Comparison of ENCODE assay signal across 23 cellular contexts in genomic region chr2:218998414-218999002, GRCh38. TPM values are rescaled to one million over a fixed set of nuclear protein-coding genes. Genes with fewer than 3 reads are reported as not detected.
DNase-seq lines count a peak whose midpoint lies in the region; ATAC-seq, FAIRE-seq and TF ChIP-seq lines count a peak whose summit lies in the region.
"Had no signal": no experiment of that assay in that cellular context is flagged by ENCODE, and none has a peak within 500 bp of the region (broad histone marks: within the 10 kb centered on the region; RNA-seq: fewer than 3 reads in every experiment).

No MANE protein-coding gene starts in this region.

- H3K4me3 ChIP-seq in MG63 (no peak overlapping the region), K562 (no peak overlapping the region)
- H3K4me3 ChIP-seq: cardiac muscle cell, esophagus muscularis mucosa, tibial nerve had no signal

- TF ChIP-seq POLR2A in K562 (conservative IDR thresholded peaks at IDR 0.05) = no peak

- POLR2A ChIA-PET in K562 (lab: Yijun Ruan, JAX) = no interaction called here

- BruUV-seq in K562 (replicated peaks; lab: Mats Ljungman, UMichigan) = no TSS peak

- no peaks in the 10 kb centered on the region for H3K9me1 ChIP-seq in K562 (ENCODE audit: control insufficient read depth, insufficient read depth, low read length)

- H3K4me1 ChIP-seq in K562 (replicated peaks in 1 of 2; ENCODE audit: control insufficient read depth in 2 of 2, insufficient read depth in 2 of 2, low read length in 2 of 2) = peaks cover 12 to 44% of the 10 kb centered on the region in 2 experiments

- no peak for TF ChIP-seq RAD21 in K562 (CRISPR knock-in tag; conservative IDR thresholded peaks at IDR 0.05 in 1 of 2, IDR thresholded peaks at IDR 0.05 in 1 of 2)

- no peak overlapping the region for H3K9ac ChIP-seq in K562 (ENCODE audit: insufficient read depth in 1 of 2, low read depth in 2 of 2, low read length in 2 of 2)

- in situ Hi-C loops in K562 (cut with MboI) = no loop called here

- no peaks in the 10 kb centered on the region for H3K9me3 ChIP-seq in MG63
- no peaks in the 10 kb centered on the region for H3K9me3 ChIP-seq in K562 (replicated peaks; ENCODE audit: control insufficient read depth, insufficient read depth, low read depth, low read length)
- H3K9me3 ChIP-seq: esophagus muscularis mucosa, tibial nerve had no signal

- ATAC-seq in K562 = no peak
- ATAC-seq in GM21447 (IDR thresholded peaks at IDR 0.05; ENCODE audit: unreplicated experiment) = no peak
- ATAC-seq: activated CD8-positive, alpha-beta T cell treated with anti-CD3 and anti-CD28 coated beads for 36 hours; left ventricle myocardium superior; right cardiac atrium; stimulated activated naive CD8-positive, alpha-beta T cell treated with anti-CD3 and anti-CD28 coated beads, Interleukin-15, Interleukin-2, amounts not matched to agents 100 U/mL and 50 U/mL, for 24 hours had no signal

- no peak for TF ChIP-seq CTCF in K562 (IDR thresholded peaks at IDR 0.05 in 2 of 3, conservative IDR thresholded peaks at IDR 0.05 in 1 of 3; ENCODE audit: insufficient read depth in 2 of 3, low read depth in 1 of 3, low read length in 3 of 3)

- no peak for TF ChIP-seq EP300 in K562 (IDR thresholded peaks at IDR 0.05; ENCODE audit: low read length)

- H3K79me2 ChIP-seq in K562 (ENCODE audit: control insufficient read depth, insufficient read depth, low read length) = no peaks in the 10 kb centered on the region

- no peak overlapping the region for H2AFZ ChIP-seq in K562 (ENCODE audit: low read depth, low read length)

- H3K27me3 ChIP-seq in MG63 (peaks cover under 1% of the 10 kb centered on the region; the same call in 1 of the 2 replicates), K562 (ENCODE audit: control insufficient read depth in 2 of 2, insufficient read depth in 2 of 2, low read length in 2 of 2) (peaks cover 0 to 34% of the 10 kb centered on the region in 2 experiments; a peak in 3 of 5 replicates)

- DNase-seq in NCI-H345 (lab: John Stamatoyannopoulos, UW) (peak; percentile 37), NCI-H345 treated with DMSO at 0.1 percent for 48 hours (lab: John Stamatoyannopoulos, UW; ENCODE audit: unreplicated experiment) (no peak), MG63 (peak; percentile 88), K562 (ENCODE audit: extremely low read depth in 1 of 4, low spot score in 3 of 4) (no peak), retina (peak; percentile 22), inferior parietal cortex (ENCODE audit: extremely low spot score) (no peak)
- no peak for DNase-seq in stimulated activated CD4-positive, alpha-beta T cell treated with anti-CD3 and anti-CD28 coated beads, Interleukin-2, amount 100 ng/mL, for 48 hours
- DNase-seq: activated B cell treated with CpG ODN at 0.5 μM for 24 hours; activated CD8-positive, alpha-beta T cell treated with anti-CD3 and anti-CD28 coated beads for 36 hours; activated T-cell treated with anti-CD3 and anti-CD28 coated beads, Interleukin-2, amount 50 U/mL, for 48 hours; CD8-positive, alpha-beta memory T cell; EL; left ventricle myocardium superior; right cardiac atrium; Right ventricle myocardium superior; stimulated activated naive CD8-positive, alpha-beta T cell treated with anti-CD3 and anti-CD28 coated beads, Interleukin-15, Interleukin-2, amounts not matched to agents 100 U/mL and 50 U/mL, for 24 hours had no signal

- 36% methylated on average over 5 of the region's 12 CpGs for WGBS in K562 (ENCODE audit: insufficient coverage, low coverage, missing lambda C conversion rate)

- intact Hi-C loops in K562 (cut with micrococcal nuclease) = no loop called here

- no peak overlapping the region; the same call in 1 of the 2 replicates for H3K4me2 ChIP-seq in K562 (ENCODE audit: insufficient read depth, low read length)

- H3K36me3 ChIP-seq in MG63 = no peaks in the 10 kb centered on the region
- no peaks in the 10 kb centered on the region for H3K36me3 ChIP-seq in K562 (ENCODE audit: control insufficient read depth, insufficient read depth, low read length)
- H3K36me3 ChIP-seq: cardiac muscle cell, esophagus muscularis mucosa, tibial nerve had no signal

- CTCF ChIA-PET in K562 (lab: Yijun Ruan, JAX; ENCODE audit: low intra/inter-chr PET ratio) = interaction anchor here (0.5 to 0.6 kb wide), 3 partner anchors 23 to 139 kb away, joined by 3 read pairs; partner anchors contain the start of gene WNT6

- H3K27ac ChIP-seq in K562 (ENCODE audit: extremely low read depth, low read depth, low read length) = no peak overlapping the region
- H3K27ac ChIP-seq: cardiac muscle cell, esophagus muscularis mucosa, tibial nerve had no signal

- no peak for FAIRE-seq in K562 (lab: Jason Lieb, UNC)

- H4K20me1 ChIP-seq in K562 (replicated peaks; ENCODE audit: control insufficient read depth, insufficient read depth, low read length) = no peaks in the 10 kb centered on the region

RNA-seq across cellular contexts. Expression of gene CRYBA2, which starts 5.3 kb away (rescaled TPM):
- total RNA-seq in MG63 (2014; rRNA removed; shearing (Covaris generic); ENCODE audit: low replicate concordance) = not detected in 2 replicates
- 1.6 TPM in 1 of 2 replicates, not detected in the other for total RNA-seq in K562 (2011; cell fraction: chromatin; rRNA removed; ENCODE audit: low replicate concordance)
- total RNA-seq in K562 (2011; cell fraction: nucleolus; rRNA removed) = 1.0 TPM in 1 of 2 replicates, not detected in the other
- 0.81 TPM in 1 of 2 replicates, not detected in the other for total RNA-seq in K562 (2011; cell fraction: nucleoplasm; rRNA removed)
- 0.73 TPM in 1 of 2 replicates, not detected in the other for total RNA-seq in K562 (2014; rRNA removed)
- not detected in 2 replicates for total RNA-seq in K562 (2014; rRNA removed; fragmentation: Illumina TruSeq; extraction: Trizol)
- total RNA-seq in K562 (2015; rRNA removed; fragmentation: Illumina TruSeq; extraction: Trizol) = 0.72 and 0.75 TPM in 2 replicates
- 0.51 and 0.81 TPM in 2 replicates for total RNA-seq in K562 (2021)
- polyA plus RNA-seq in K562 (2011; rRNA removed) = 0.23 and 1.8 TPM in 2 replicates
- 0.62 and 9.2 TPM in 2 replicates for polyA plus RNA-seq in K562 (2011; cell fraction: cytosol; rRNA removed)
- 1.7 and 14.2 TPM in 2 replicates for polyA plus RNA-seq in K562 (2011; cell fraction: nucleus; rRNA removed)
- 0.75 and 1.6 TPM in 2 replicates for polyA plus RNA-seq in K562 (2012)
- polyA plus RNA-seq in K562 (2014; fragmentation: Illumina TruSeq; extraction: Trizol) = not detected in 2 replicates
- polyA plus RNA-seq in K562 (2014; fragmentation: Nextera tagmentation; extraction: Ambion mirVana) = under 1 TPM in 1 of 2 experiments, not detected in 1; 0.11 TPM
- polyA plus RNA-seq in K562 (2014; rRNA removed) = not detected in 2 replicates
- polyA minus RNA-seq in K562 (2011; rRNA and poly(A)+ RNA removed) = 0.91 TPM in 1 of 2 replicates, not detected in the other
- 2.6 TPM in 1 of 2 replicates, not detected in the other for polyA minus RNA-seq in K562 (2011; cell fraction: cytosol; rRNA and poly(A)+ RNA removed)
- 0.67 TPM in 1 of 2 replicates, not detected in the other for polyA minus RNA-seq in K562 (2011; cell fraction: nucleus; rRNA and poly(A)+ RNA removed)
- total RNA-seq: activated B cell treated with CpG ODN at 0.5 μM for 24 hours; activated CD8-positive, alpha-beta T cell treated with anti-CD3 and anti-CD28 coated beads for 36 hours; cardiac muscle cell; CD8-positive, alpha-beta memory T cell; esophagus muscularis mucosa; H7; left ventricle myocardium superior; mucosa of gallbladder; right cardiac atrium; Right ventricle myocardium superior; tibial nerve had no signal
- polyA plus RNA-seq: cardiac muscle cell; CD8-positive, alpha-beta memory T cell; right cardiac atrium had no signal

RNA-seq across cellular contexts. Expression of gene FEV, which starts 13.5 kb away (rescaled TPM):
- not detected in 2 replicates for total RNA-seq in MG63 (2014; rRNA removed; shearing (Covaris generic); ENCODE audit: low replicate concordance)
- total RNA-seq in K562 (2011; cell fraction: chromatin; rRNA removed; ENCODE audit: low replicate concordance) = 0.51 TPM in 1 of 2 replicates, not detected in the other
- 0.17 TPM in 1 of 2 replicates, not detected in the other for total RNA-seq in K562 (2011; cell fraction: nucleolus; rRNA removed)
- total RNA-seq in K562 (2011; cell fraction: nucleoplasm; rRNA removed) = 0.38 TPM in 1 of 2 replicates, not detected in the other
- total RNA-seq in K562 (2014; rRNA removed) (0.45 and 0.57 TPM in 2 replicates), K562 (2014; rRNA removed; fragmentation: Illumina TruSeq; extraction: Trizol) (0.29 TPM in 1 of 2 replicates, not detected in the other), K562 (2015; rRNA removed; fragmentation: Illumina TruSeq; extraction: Trizol) (0.36 and 0.49 TPM in 2 replicates), K562 (2021) (1.6 and 2.4 TPM in 2 replicates)
- polyA plus RNA-seq in K562 (2011; rRNA removed) (1.1 TPM in 2 replicates), K562 (2014; fragmentation: Illumina TruSeq; extraction: Trizol) (0.79 and 0.83 TPM in 2 replicates), K562 (2014; fragmentation: Nextera tagmentation; extraction: Ambion mirVana) (under 1 TPM; 0.08 to 0.14 TPM), K562 (2014; rRNA removed) (0.78 and 1.7 TPM in 2 replicates)
- 1.0 and 5.2 TPM in 2 replicates for polyA plus RNA-seq in K562 (2011; cell fraction: cytosol; rRNA removed)
- 1.5 and 5.2 TPM in 2 replicates for polyA plus RNA-seq in K562 (2011; cell fraction: nucleus; rRNA removed)
- polyA plus RNA-seq in K562 (2012) = 5.2 and 7.5 TPM in 2 replicates
- polyA minus RNA-seq in K562 (2011; rRNA and poly(A)+ RNA removed) = 0.27 and 0.81 TPM in 2 replicates
- polyA minus RNA-seq in K562 (2011; cell fraction: cytosol; rRNA and poly(A)+ RNA removed) = 2.3 and 4.0 TPM in 2 replicates
- 0.33 and 0.94 TPM in 2 replicates for polyA minus RNA-seq in K562 (2011; cell fraction: nucleus; rRNA and poly(A)+ RNA removed)
- total RNA-seq: activated B cell treated with CpG ODN at 0.5 μM for 24 hours; activated CD8-positive, alpha-beta T cell treated with anti-CD3 and anti-CD28 coated beads for 36 hours; cardiac muscle cell; CD8-positive, alpha-beta memory T cell; esophagus muscularis mucosa; H7; left ventricle myocardium superior; M059J; mucosa of gallbladder; right cardiac atrium; Right ventricle myocardium superior; tibial nerve had no signal
- polyA plus RNA-seq: cardiac muscle cell; CD8-positive, alpha-beta memory T cell; right cardiac atrium had no signal

RNA-seq across cellular contexts. Expression of gene CDK5R2, which starts 39.0 kb away (rescaled TPM):
- total RNA-seq in MG63 (2014; rRNA removed; shearing (Covaris generic); ENCODE audit: low replicate concordance) = not detected in 2 replicates
- total RNA-seq in K562 (2011; cell fraction: chromatin; rRNA removed; ENCODE audit: low replicate concordance) = 0.12 TPM in 1 of 2 replicates, not detected in the other
- total RNA-seq in K562 (2011; cell fraction: nucleolus; rRNA removed) = not detected in 2 replicates
- total RNA-seq in K562 (2011; cell fraction: nucleoplasm; rRNA removed) = 0.22 and 0.38 TPM in 2 replicates
- total RNA-seq in K562 (2014; rRNA removed) (not detected in 2 replicates), K562 (2014; rRNA removed; fragmentation: Illumina TruSeq; extraction: Trizol) (not detected in 2 replicates), K562 (2015; rRNA removed; fragmentation: Illumina TruSeq; extraction: Trizol) (not detected in 2 replicates), K562 (2021) (0.09 TPM in 1 of 2 replicates, not detected in the other)
- polyA plus RNA-seq in K562 (2011; rRNA removed) (not detected in 2 replicates), K562 (2014; fragmentation: Illumina TruSeq; extraction: Trizol) (not detected in 2 replicates), K562 (2014; fragmentation: Nextera tagmentation; extraction: Ambion mirVana) (not detected), K562 (2014; rRNA removed) (not detected in 2 replicates)
- 0.03 and 0.04 TPM in 2 replicates for polyA plus RNA-seq in K562 (2011; cell fraction: cytosol; rRNA removed)
- 0.08 and 0.17 TPM in 2 replicates for polyA plus RNA-seq in K562 (2011; cell fraction: nucleus; rRNA removed)
- 0.03 and 0.08 TPM in 2 replicates for polyA plus RNA-seq in K562 (2012)
- polyA minus RNA-seq in K562 (2011; rRNA and poly(A)+ RNA removed) = 0.09 and 0.11 TPM in 2 replicates
- not detected in 2 replicates for polyA minus RNA-seq in K562 (2011; cell fraction: cytosol; rRNA and poly(A)+ RNA removed)
- polyA minus RNA-seq in K562 (2011; cell fraction: nucleus; rRNA and poly(A)+ RNA removed) = 0.13 and 0.22 TPM in 2 replicates
- total RNA-seq: activated B cell treated with CpG ODN at 0.5 μM for 24 hours; activated CD8-positive, alpha-beta T cell treated with anti-CD3 and anti-CD28 coated beads for 36 hours; CD8-positive, alpha-beta memory T cell; left ventricle myocardium superior; right cardiac atrium; Right ventricle myocardium superior; tibial nerve had no signal
- polyA plus RNA-seq: CD8-positive, alpha-beta memory T cell had no signal

RNA-seq across cellular contexts. Expression of gene CFAP65, which starts 42.8 kb away (rescaled TPM):
- 0.03 TPM in 1 of 2 replicates, not detected in the other for total RNA-seq in MG63 (2014; rRNA removed; shearing (Covaris generic); ENCODE audit: low replicate concordance)
- 0.25 TPM in 1 of 2 replicates, not detected in the other for total RNA-seq in K562 (2011; cell fraction: chromatin; rRNA removed; ENCODE audit: low replicate concordance)
- not detected in 2 replicates for total RNA-seq in K562 (2011; cell fraction: nucleolus; rRNA removed)
- total RNA-seq in K562 (2011; cell fraction: nucleoplasm; rRNA removed) = not detected in 2 replicates
- total RNA-seq in K562 (2014; rRNA removed) = not detected in 2 replicates
- not detected in 2 replicates for total RNA-seq in K562 (2014; rRNA removed; fragmentation: Illumina TruSeq; extraction: Trizol)
- not detected in 2 replicates for total RNA-seq in K562 (2015; rRNA removed; fragmentation: Illumina TruSeq; extraction: Trizol)
- total RNA-seq in K562 (2021) = not detected in 2 replicates
- polyA plus RNA-seq in K562 (2011; rRNA removed) = not detected in 2 replicates
- not detected in 2 replicates for polyA plus RNA-seq in K562 (2011; cell fraction: cytosol; rRNA removed)
- polyA plus RNA-seq in K562 (2011; cell fraction: nucleus; rRNA removed) = not detected in 2 replicates
- polyA plus RNA-seq in K562 (2012) = 0.03 TPM in 1 of 2 replicates, not detected in the other
- polyA plus RNA-seq in K562 (2014; fragmentation: Illumina TruSeq; extraction: Trizol) = not detected in 2 replicates
- not detected for polyA plus RNA-seq in K562 (2014; fragmentation: Nextera tagmentation; extraction: Ambion mirVana)
- not detected in 2 replicates for polyA plus RNA-seq in K562 (2014; rRNA removed)
- polyA minus RNA-seq in K562 (2011; rRNA and poly(A)+ RNA removed) = not detected in 2 replicates
- polyA minus RNA-seq in K562 (2011; cell fraction: cytosol; rRNA and poly(A)+ RNA removed) = not detected in 2 replicates
- not detected in 2 replicates for polyA minus RNA-seq in K562 (2011; cell fraction: nucleus; rRNA and poly(A)+ RNA removed)
- total RNA-seq: activated B cell treated with CpG ODN at 0.5 μM for 24 hours; activated CD8-positive, alpha-beta T cell treated with anti-CD3 and anti-CD28 coated beads for 36 hours; CD8-positive, alpha-beta memory T cell; esophagus muscularis mucosa; H7; left ventricle myocardium superior; M059J; right cardiac atrium; Right ventricle myocardium superior; tibial nerve had no signal
- polyA plus RNA-seq: CD8-positive, alpha-beta memory T cell; right cardiac atrium had no signal

Comparison
In these comparisons a context has a peak if more than half of its experiments do, and no peak if none do; other contexts are left out.
1. DNase-seq: peak in NCI-H345 (single experiment), MG63 (single experiment) and retina (single experiment); none in NCI-H345 treated with DMSO at 0.1 percent for 48 hours (single experiment), K562 (0 of 4), inferior parietal cortex (single experiment) and stimulated activated CD4-positive, alpha-beta T cell treated with anti-CD3 and anti-CD28 coated beads, Interleukin-2, amount 100 ng/mL, for 48 hours (0 of 2).